9 cellular contexts compared by ENCODE assay signal in genomic region chr6:42100029-42100901, GRCh38. TPM values are rescaled to one million over a fixed set of nuclear protein-coding genes. Genes with fewer than 3 reads are reported as not detected.
DNase-seq lines count a peak whose midpoint lies in the region; ATAC-seq and TF ChIP-seq lines count a peak whose summit lies in the region.
"Had no signal": no experiment of that assay in that cellular context is flagged by ENCODE, and none has a peak within 500 bp of the region (broad histone marks: within the 10 kb centered on the region; RNA-seq: fewer than 3 reads in every experiment).

No MANE protein-coding gene starts in this region.

- H3K4me3 ChIP-seq in GM23338, result no peak overlapping the region
- no peak overlapping the region for H3K4me3 ChIP-seq in fibroblast of lung (replicated peaks in 1 of 4; ENCODE audit: control extremely low read depth in 1 of 4, insufficient read depth in 1 of 4, low read depth in 3 of 4, low read length in 4 of 4)
- no peak overlapping the region for H3K4me3 ChIP-seq in skin epidermis
- H3K4me3 ChIP-seq: tibial artery had no signal

- H3K27ac Mint-ChIP-seq in GM23338, result no peak overlapping the region; the same call in 1 of the 2 replicates
- peak overlapping the region; percentile 91 for H3K27ac Mint-ChIP-seq in T-helper 1 cell treated with Interleukin-12 subunit alpha and Interleukin-12 subunit beta and Interleukin-4 antibody, amounts not matched to agents 30 μg/mL and 1 μg/mL, for 36 hours

- H3K4me3 Mint-ChIP-seq in GM23338, result no peak overlapping the region
- H3K4me3 Mint-ChIP-seq in T-helper 1 cell treated with Interleukin-12 subunit alpha and Interleukin-12 subunit beta and Interleukin-4 antibody, amounts not matched to agents 30 μg/mL and 1 μg/mL, for 36 hours, result peak overlapping the region; percentile 38

- H3K27ac ChIP-seq in GM23338 (ENCODE audit: low read depth) (no peak overlapping the region), fibroblast of lung (ENCODE audit: insufficient read depth, low read length) (peak overlapping the region; percentile 92), skin epidermis (peak overlapping the region in 20 of 21 experiments; percentile 4 to 91 (median 76))
- H3K27ac ChIP-seq: tibial artery had no signal

- H3K4me1 Mint-ChIP-seq in GM23338, result peaks cover 26% of the 10 kb centered on the region
- peaks cover 14% of the 10 kb centered on the region for H3K4me1 Mint-ChIP-seq in T-helper 1 cell treated with Interleukin-12 subunit alpha and Interleukin-12 subunit beta and Interleukin-4 antibody, amounts not matched to agents 30 μg/mL and 1 μg/mL, for 36 hours (ENCODE audit: low read depth)

- H3K36me3 ChIP-seq in GM23338 (ENCODE audit: insufficient read depth) (peaks cover 3% of the 10 kb centered on the region; the same call in 1 of the 2 replicates), fibroblast of lung (ENCODE audit: control insufficient read depth, insufficient read depth, low read length) (no peaks in the 10 kb centered on the region)

- H3K4me1 ChIP-seq in GM23338 (ENCODE audit: insufficient read depth) (peaks cover 15% of the 10 kb centered on the region; the same call in 1 of the 2 replicates), fibroblast of lung (ENCODE audit: control insufficient read depth, extremely low read depth, insufficient read depth, low read length) (peaks cover 19% of the 10 kb centered on the region)

- H2AFZ ChIP-seq in GM23338, result no peak overlapping the region
- H2AFZ ChIP-seq in fibroblast of lung (ENCODE audit: low read length), result peak overlapping the region; percentile 46

- ATAC-seq in GM23338 (no peak), HG02852 (IDR thresholded peaks at IDR 0.05; ENCODE audit: unreplicated experiment) (no peak)

- no peak for DNase-seq in GM23338 (ENCODE audit: low spot score)
- DNase-seq in fibroblast of lung (ENCODE audit: low read depth in 2 of 2), result peak; percentile 78 to 90
- DNase-seq in COR-L47 (lab: John Stamatoyannopoulos, UW), result no peak
- DNase-seq in NCI-H1048 (lab: John Stamatoyannopoulos, UW), result no peak
- no peak for DNase-seq in SHP77 (lab: John Stamatoyannopoulos, UW)
- DNase-seq: tibial artery had no signal

- TF ChIP-seq CTCF in GM23338 (conservative IDR thresholded peaks at IDR 0.05; ENCODE audit: low read depth in 2 of 2) (no peak), fibroblast of lung (conservative IDR thresholded peaks at IDR 0.05 in 1 of 2, IDR thresholded peaks at IDR 0.05 in 1 of 2; ENCODE audit: low read depth in 1 of 2, low read length in 2 of 2) (no peak)

- peaks cover 12% of the 10 kb centered on the region for H4K20me1 ChIP-seq in GM23338 (replicated peaks; ENCODE audit: insufficient read depth)
- H4K20me1 ChIP-seq in fibroblast of lung (ENCODE audit: control insufficient read depth, extremely low read depth, insufficient read depth, low read length), result no peaks in the 10 kb centered on the region

- peaks cover 55% of the 10 kb centered on the region for H3K27me3 ChIP-seq in GM23338 (ENCODE audit: insufficient read depth)
- H3K27me3 ChIP-seq in fibroblast of lung (ENCODE audit: control insufficient read depth, insufficient read depth, low read length), result no peaks in the 10 kb centered on the region

- no peaks in the 10 kb centered on the region for H3K9me3 ChIP-seq in fibroblast of lung (ENCODE audit: control insufficient read depth, insufficient read depth, low read depth, low read length)
- H3K9me3 ChIP-seq: tibial artery had no signal

- H3K9me3 Mint-ChIP-seq in GM23338, result no peaks in the 10 kb centered on the region
- H3K9me3 Mint-ChIP-seq in T-helper 1 cell treated with Interleukin-12 subunit alpha and Interleukin-12 subunit beta and Interleukin-4 antibody, amounts not matched to agents 30 μg/mL and 1 μg/mL, for 36 hours, result no peaks in the 10 kb centered on the region

- H3F3A ChIP-seq in GM23338 (replicated peaks; ENCODE audit: low read depth), result peaks cover 30% of the 10 kb centered on the region

- peaks cover 47% of the 10 kb centered on the region for H3K27me3 Mint-ChIP-seq in GM23338 (ENCODE audit: insufficient read depth, low read depth, poor library complexity)
- no peaks in the 10 kb centered on the region for H3K27me3 Mint-ChIP-seq in T-helper 1 cell treated with Interleukin-12 subunit alpha and Interleukin-12 subunit beta and Interleukin-4 antibody, amounts not matched to agents 30 μg/mL and 1 μg/mL, for 36 hours (ENCODE audit: low read depth)

- H3K79me2 ChIP-seq in GM23338 (replicated peaks; ENCODE audit: insufficient read depth) (no peaks in the 10 kb centered on the region), fibroblast of lung (ENCODE audit: control insufficient read depth, insufficient read depth, low read length) (no peaks in the 10 kb centered on the region)

- H3K4me2 ChIP-seq in GM23338 (no peak overlapping the region), fibroblast of lung (ENCODE audit: extremely low read depth, insufficient read depth, low read length) (peak overlapping the region; percentile 46)

- H3K9ac ChIP-seq in fibroblast of lung (ENCODE audit: insufficient read depth, low read length), result peak overlapping the region; percentile 45

- H3K36me3 Mint-ChIP-seq in GM23338 (ENCODE audit: low read depth), result peaks cover 26% of the 10 kb centered on the region
- no peaks in the 10 kb centered on the region for H3K36me3 Mint-ChIP-seq in T-helper 1 cell treated with Interleukin-12 subunit alpha and Interleukin-12 subunit beta and Interleukin-4 antibody, amounts not matched to agents 30 μg/mL and 1 μg/mL, for 36 hours (ENCODE audit: low read depth)

- no peaks in the 10 kb centered on the region for H3K9me2 ChIP-seq in GM23338 (ENCODE audit: insufficient read depth)

TF ChIP-seq in GM23338, 12 proteins besides CTCF, POLR2A, EP300 and RAD21 (continues in another document):
- TF ChIP-seq ZNF331 (CRISPR knock-in tag; IDR thresholded peaks at IDR 0.05; ENCODE audit: low read depth) (no peak), ZNF114 (CRISPR knock-in tag; IDR thresholded peaks at IDR 0.05) (no peak), JUNB (IDR thresholded peaks at IDR 0.05; ENCODE audit: unreplicated experiment) (no peak), EZH2 (IDR thresholded peaks at IDR 0.05; ENCODE audit: low read depth, unreplicated experiment) (no peak)
- TF ChIP-seq, protein P1, sequence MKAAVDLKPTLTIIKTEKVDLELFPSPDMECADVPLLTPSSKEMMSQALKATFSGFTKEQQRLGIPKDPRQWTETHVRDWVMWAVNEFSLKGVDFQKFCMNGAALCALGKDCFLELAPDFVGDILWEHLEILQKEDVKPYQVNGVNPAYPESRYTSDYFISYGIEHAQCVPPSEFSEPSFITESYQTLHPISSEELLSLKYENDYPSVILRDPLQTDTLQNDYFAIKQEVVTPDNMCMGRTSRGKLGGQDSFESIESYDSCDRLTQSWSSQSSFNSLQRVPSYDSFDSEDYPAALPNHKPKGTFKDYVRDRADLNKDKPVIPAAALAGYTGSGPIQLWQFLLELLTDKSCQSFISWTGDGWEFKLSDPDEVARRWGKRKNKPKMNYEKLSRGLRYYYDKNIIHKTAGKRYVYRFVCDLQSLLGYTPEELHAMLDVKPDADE (IDR thresholded peaks at IDR 0.05), result no peak

RNA-seq across cellular contexts. Expression of gene C6orf132, which starts 42.2 kb away (rescaled TPM):
- 40.9 and 48.3 TPM in 2 replicates for total RNA-seq in GM23338 (2014; rRNA removed; shearing (Covaris generic))
- polyA plus RNA-seq in GM23338 (2016; fragmentation: Nextera tagmentation; extraction: Ambion mirVana), result 22.2 and 24.3 TPM in 2 replicates
- total RNA-seq in fibroblast of lung, result 1.0 and 1.2 TPM in 2 replicates
- 0.87 and 1.1 TPM in 2 replicates for polyA plus RNA-seq in fibroblast of lung
- 4.7 and 8.0 TPM in 2 replicates for polyA plus RNA-seq in fibroblast of lung (2012)
- polyA minus RNA-seq in fibroblast of lung (ENCODE audit: low replicate concordance), result 3.7 and 4.6 TPM in 2 replicates

RNA-seq across cellular contexts. Expression of gene TAF8, which starts 49.9 kb away (rescaled TPM):
- 26.5 and 30.6 TPM in 2 replicates for total RNA-seq in GM23338 (2014; rRNA removed; shearing (Covaris generic))
- polyA plus RNA-seq in GM23338 (2016; fragmentation: Nextera tagmentation; extraction: Ambion mirVana) (18.7 and 19.1 TPM in 2 replicates), fibroblast of lung (14.0 and 17.4 TPM in 2 replicates)
- 12.6 and 13.9 TPM in 2 replicates for total RNA-seq in fibroblast of lung
- 10.0 and 11.4 TPM in 2 replicates for polyA plus RNA-seq in fibroblast of lung (2012)
- polyA minus RNA-seq in fibroblast of lung (ENCODE audit: low replicate concordance), result 24.3 and 29.6 TPM in 2 replicates

Comparison
In these comparisons a context has a peak if more than half of its experiments do, and no peak if none do; other contexts are left out.
1. DNase-seq: peak in fibroblast of lung (2 of 2); none in GM23338 (single experiment), COR-L47 (single experiment), NCI-H1048 (single experiment) and SHP77 (0 of 2).
2. RNA of gene C6orf132, which starts 42.2 kb away (total RNA-seq): 40.9 to 48.3 TPM in GM23338; 1.0 to 1.2 TPM in fibroblast of lung; every median in the first group is over 10 times any median in the second.